In the genomic region with DNA sequence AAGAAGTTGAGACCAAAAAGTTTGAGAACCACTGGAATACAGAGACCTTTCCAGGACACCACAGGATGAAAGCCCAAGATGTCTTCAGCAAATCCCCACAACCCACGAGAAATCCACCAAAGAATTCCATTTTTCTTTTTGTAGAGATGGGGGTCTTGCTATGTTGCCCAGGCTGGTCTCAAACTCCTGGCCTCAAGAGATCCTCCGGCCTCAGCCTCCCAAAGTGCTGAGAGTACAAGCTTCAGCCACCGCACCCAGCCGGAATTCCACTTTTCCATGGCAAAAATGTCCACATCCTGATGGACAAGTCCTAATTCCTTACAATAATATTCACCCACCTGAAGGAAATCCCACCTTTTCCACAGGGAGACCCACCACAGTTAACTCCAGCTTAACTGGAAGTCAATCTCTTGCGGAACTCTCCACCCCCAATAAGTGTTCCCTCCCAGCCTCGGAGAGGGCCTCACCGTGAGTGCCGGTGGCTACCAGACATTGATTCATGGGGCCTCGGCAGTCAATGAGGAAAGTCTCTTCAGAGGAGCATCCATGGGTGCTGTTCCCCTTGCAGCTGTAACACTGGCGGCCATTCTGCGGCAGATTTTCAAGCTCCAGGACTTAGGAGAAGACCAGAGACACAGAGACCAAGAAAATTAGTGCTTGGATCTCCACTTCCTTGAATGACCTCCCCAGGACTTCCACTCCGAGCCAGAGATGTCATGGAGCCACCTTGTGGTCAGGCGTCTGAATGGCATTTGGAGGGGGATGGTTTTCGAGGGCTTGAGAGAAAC, we compare ENCODE assay signal across 8 cellular contexts. TPM values are rescaled to one million over a fixed set of nuclear protein-coding genes. Genes with fewer than 3 reads are reported as not detected.
DNase-seq lines count a peak whose midpoint lies in the region; ATAC-seq, FAIRE-seq and TF ChIP-seq lines count a peak whose summit lies in the region.

No MANE protein-coding gene starts in this region.

- H3K9ac ChIP-seq in astrocyte (ENCODE audit: low read length) = no peak overlapping the region

- H4K20me1 ChIP-seq in astrocyte (ENCODE audit: insufficient read depth, low read length) (peaks cover 61% of the 10 kb centered on the region), hepatocyte (ENCODE audit: insufficient read depth, poor library complexity, severe bottlenecking) (no peaks in the 10 kb centered on the region)

- no peak overlapping the region for H3K4me3 Mint-ChIP-seq in astrocyte (ENCODE audit: unreplicated experiment)

- H3K79me2 ChIP-seq in astrocyte (ENCODE audit: insufficient read depth, low read length) (peaks cover 4% of the 10 kb centered on the region), hepatocyte (no peaks in the 10 kb centered on the region)

- peaks cover 2% of the 10 kb centered on the region for H3K9me3 Mint-ChIP-seq in astrocyte (ENCODE audit: unreplicated experiment)

- H3K9me2 ChIP-seq in hepatocyte (replicated peaks; ENCODE audit: insufficient read depth) = no peaks in the 10 kb centered on the region

- WGBS in hepatocyte (ENCODE audit: low lambda C conversion rate, missing lambda C conversion rate) = 74% methylated on average over 14 of the region's 14 CpGs

- H3K36me3 ChIP-seq in astrocyte (ENCODE audit: insufficient read depth, low read length) (peaks cover 61% of the 10 kb centered on the region), hepatocyte (replicated peaks; ENCODE audit: insufficient read depth, low read depth) (no peaks in the 10 kb centered on the region)

- H3K27ac ChIP-seq in HL-60 (replicated peaks) (no peak overlapping the region), astrocyte (ENCODE audit: low read depth, low read length) (no peak overlapping the region), hepatocyte (no peak overlapping the region)

- H2AFZ ChIP-seq in astrocyte (ENCODE audit: low read depth, low read length) (no peak overlapping the region), hepatocyte (no peak overlapping the region)

- no peaks in the 10 kb centered on the region for H3K27me3 Mint-ChIP-seq in astrocyte (ENCODE audit: low read depth, unreplicated experiment)

- FAIRE-seq in RCC 7860 (lab: Jason Lieb, UNC) (no peak), astrocyte (lab: Jason Lieb, UNC) (no peak)

- H3K9me3 ChIP-seq in astrocyte (ENCODE audit: insufficient read depth, low read depth, low read length) (no peaks in the 10 kb centered on the region), hepatocyte (ENCODE audit: low read depth) (no peaks in the 10 kb centered on the region)

- no peak overlapping the region for H3K4me2 ChIP-seq in astrocyte (ENCODE audit: low read length)
- no peak overlapping the region for H3K4me2 ChIP-seq in hepatocyte

- peaks cover 24% of the 10 kb centered on the region for H3K36me3 Mint-ChIP-seq in astrocyte (ENCODE audit: low read depth, unreplicated experiment)

- H3K27me3 ChIP-seq in HL-60 (ENCODE audit: insufficient read depth, poor library complexity, severe bottlenecking) (no peaks in the 10 kb centered on the region), astrocyte (ENCODE audit: insufficient read depth, low read length) (no peaks in the 10 kb centered on the region), hepatocyte (no peaks in the 10 kb centered on the region)

- no peaks in the 10 kb centered on the region for H3K4me1 Mint-ChIP-seq in astrocyte (ENCODE audit: low read depth, unreplicated experiment)

- TF ChIP-seq CTCF in HL-60 (IDR thresholded peaks at IDR 0.05; ENCODE audit: insufficient read depth, low read length) (peak; percentile 42), astrocyte (IDR thresholded peaks at IDR 0.05; ENCODE audit: insufficient read depth, low read depth, low read length) (peak; percentile 55), hepatocyte (IDR thresholded peaks at IDR 0.05; ENCODE audit: poor library complexity) (peak; percentile 67), retinal pigment epithelial cell (conservative IDR thresholded peaks at IDR 0.05; ENCODE audit: low read depth, low read length) (peak; percentile 92)

- H3K27ac Mint-ChIP-seq in astrocyte (ENCODE audit: unreplicated experiment) = no peak overlapping the region

- ATAC-seq in HG03378 (IDR thresholded peaks at IDR 0.05; ENCODE audit: unreplicated experiment) = no peak
- ATAC-seq in GM21528 (IDR thresholded peaks at IDR 0.05; ENCODE audit: low FRiP score, unreplicated experiment) = no peak

- no peak overlapping the region for H3K4me3 ChIP-seq in HL-60 (replicated peaks; ENCODE audit: insufficient read depth, low read length)
- no peak overlapping the region for H3K4me3 ChIP-seq in astrocyte (ENCODE audit: insufficient read depth, low read depth, low read length)
- H3K4me3 ChIP-seq in hepatocyte = no peak overlapping the region
- H3K4me3 ChIP-seq in retinal pigment epithelial cell (ENCODE audit: low read length) = no peak overlapping the region

- H3K4me1 ChIP-seq in astrocyte (ENCODE audit: insufficient read depth, low read length) = no peaks in the 10 kb centered on the region
- H3K4me1 ChIP-seq in hepatocyte (ENCODE audit: insufficient read depth) = no peaks in the 10 kb centered on the region

- DNase-seq in DMS 273 treated with DMSO at 0.1 percent for 48 hours (lab: John Stamatoyannopoulos, UW) (peak; percentile 36), HL-60 (ENCODE audit: low read depth in 1 of 2, low spot score in 1 of 2) (peak in 1 of 2 experiments; percentile 70), RCC 7860 (ENCODE audit: low spot score) (peak; percentile 9), astrocyte (ENCODE audit: low read depth) (peak; percentile 29), hepatocyte (ENCODE audit: low spot score) (peak; percentile 78), retinal pigment epithelial cell (ENCODE audit: low read depth) (no peak)

RNA-seq across cellular contexts. Expression of a gene that starts 12.3 kb away (rescaled TPM):
- total RNA-seq in astrocyte (40.8 and 52.1 TPM in 2 replicates), hepatocyte (22.7 and 24.4 TPM in 2 replicates)
- polyA plus RNA-seq in hepatocyte = 16.6 and 17.1 TPM in 2 replicates

RNA-seq across cellular contexts. Expression of a gene that starts 18.0 kb away (rescaled TPM):
- total RNA-seq in astrocyte (112 and 116 TPM in 2 replicates), hepatocyte (25.0 and 28.0 TPM in 2 replicates)
- polyA plus RNA-seq in hepatocyte = 57.8 and 65.1 TPM in 2 replicates

RNA-seq across cellular contexts. Expression of a gene that starts 32.5 kb away (rescaled TPM):
- total RNA-seq in astrocyte (53.4 and 54.7 TPM in 2 replicates), hepatocyte (35.9 and 40.2 TPM in 2 replicates)
- 73.9 and 74.9 TPM in 2 replicates for polyA plus RNA-seq in hepatocyte

RNA-seq across cellular contexts. Expression of a gene that starts 40.1 kb away (rescaled TPM):
- total RNA-seq in astrocyte = 0.23 TPM in 1 of 2 replicates, not detected in the other
- 0.27 TPM in 1 of 2 replicates, not detected in the other for total RNA-seq in hepatocyte
- polyA plus RNA-seq in hepatocyte = 0.24 and 0.79 TPM in 2 replicates

RNA-seq across cellular contexts. Expression of a gene that starts 55.6 kb away (rescaled TPM):
- total RNA-seq in astrocyte (13.8 and 14.5 TPM in 2 replicates), hepatocyte (12.8 and 16.2 TPM in 2 replicates)
- 16.1 and 18.1 TPM in 2 replicates for polyA plus RNA-seq in hepatocyte

Comparison
In these comparisons a context has a peak if more than half of its experiments do, and no peak if none do; other contexts are left out.
1. CTCF ChIP-seq: peak in every context shown above with its lines; median percentile 92 in retinal pigment epithelial cell; 67 in hepatocyte; 55 in astrocyte; 42 in HL-60.